1 cellular context compared by ENCODE assay signal in genomic region chr1:153040950-153041631, GRCh38.
TF ChIP-seq lines count a peak whose summit lies in the region.

Gene SPRR2D, minus strand, starts transcription at chr1:153041120. Its CDS starts 774 bp downstream, at chr1:153040346.

TF ChIP-seq in K562, 482 proteins besides CTCF, POLR2A, EP300 and RAD21 (continued from another document and continues in another):
- TF ChIP-seq CHD7 (IDR thresholded peaks at IDR 0.05; ENCODE audit: low read depth, low read length) (no peak), HMG20B (CRISPR knock-in tag; IDR thresholded peaks at IDR 0.05) (no peak), RNF2 (IDR thresholded peaks at IDR 0.05) (no peak), NFIC (IDR thresholded peaks at IDR 0.05) (no peak), MEF2A (IDR thresholded peaks at IDR 0.05; ENCODE audit: control insufficient read depth, low read depth, low read length) (no peak), ZEB2 (IDR thresholded peaks at IDR 0.05) (0 out of 2 replicates have a peak, but pooled peaks have one; percentile 49), E2F5 (CRISPR knock-in tag; IDR thresholded peaks at IDR 0.05) (no peak), FOXK1 (CRISPR knock-in tag; IDR thresholded peaks at IDR 0.05; ENCODE audit: borderline replicate concordance) (no peak), MTA1 (IDR thresholded peaks at IDR 0.05; ENCODE audit: borderline replicate concordance) (no peak), TEAD2 (tag; IDR thresholded peaks at IDR 0.05) (no peak), ZNF778 (CRISPR knock-in tag; IDR thresholded peaks at IDR 0.05) (no peak), RBBP5 (IDR thresholded peaks at IDR 0.05; ENCODE audit: borderline replicate concordance, insufficient read depth, low read length, poor library complexity, severe bottlenecking) (no peak), MAFK (IDR thresholded peaks at IDR 0.05; ENCODE audit: low read length) (no peak), NFYB (IDR thresholded peaks at IDR 0.05; ENCODE audit: extremely low read depth, insufficient read length) (no peak), ZNF146 (CRISPR knock-in tag; IDR thresholded peaks at IDR 0.05; ENCODE audit: unreplicated experiment) (no peak), MYBL2 (IDR thresholded peaks at IDR 0.05; ENCODE audit: low read depth) (no peak), MYBL2 (CRISPR knock-in tag; IDR thresholded peaks at IDR 0.05; ENCODE audit: borderline replicate concordance) (no peak), CHD1 (IDR thresholded peaks at IDR 0.05; ENCODE audit: low read length) (no peak), DMBX1 (CRISPR knock-in tag; IDR thresholded peaks at IDR 0.05; ENCODE audit: borderline replicate concordance) (no peak), GTF2F1 (IDR thresholded peaks at IDR 0.05; ENCODE audit: low read depth, low read length) (no peak), SAP30 (IDR thresholded peaks at IDR 0.05; ENCODE audit: borderline replicate concordance, insufficient read depth, low read depth, low read length, poor library complexity, severe bottlenecking) (no peak), BRD9 (IDR thresholded peaks at IDR 0.05; ENCODE audit: low read depth, partially characterized antibody) (no peak), SOX6 (IDR thresholded peaks at IDR 0.05) (peak; percentile 80), HDAC1 (IDR thresholded peaks at IDR 0.05) (no peak), ZNF75A (CRISPR knock-in tag; IDR thresholded peaks at IDR 0.05) (no peak), ZNF655 (CRISPR knock-in tag; IDR thresholded peaks at IDR 0.05) (no peak), TSC22D4 (tag; IDR thresholded peaks at IDR 0.05) (no peak), THAP12 (CRISPR knock-in tag; IDR thresholded peaks at IDR 0.05) (no peak), CTBP1 (IDR thresholded peaks at IDR 0.05; ENCODE audit: borderline replicate concordance) (0 out of 2 replicates have a peak, but pooled peaks have one; percentile 34), EWSR1 (IDR thresholded peaks at IDR 0.05; ENCODE audit: borderline replicate concordance, low read depth, partially characterized antibody) (no peak), ZBTB43 (CRISPR knock-in tag; IDR thresholded peaks at IDR 0.05) (no peak), U2AF2 (optimal IDR thresholded peaks at IDR 0.05; ENCODE audit: low read depth, low read length) (no peak), NR2C1 (IDR thresholded peaks at IDR 0.05) (no peak), NR2C1 (tag; IDR thresholded peaks at IDR 0.05) (no peak), HDAC6 (IDR thresholded peaks at IDR 0.05; ENCODE audit: low read depth, low read length) (no peak), XRCC3 (IDR thresholded peaks at IDR 0.05) (no peak), BRF1 (IDR thresholded peaks at IDR 0.05; ENCODE audit: borderline replicate concordance, extremely low read depth, insufficient read length) (no peak), ILF3 (IDR thresholded peaks at IDR 0.05; ENCODE audit: borderline replicate concordance) (no peak), ID3 (CRISPR knock-in tag; IDR thresholded peaks at IDR 0.05) (no peak), ID3 (tag; IDR thresholded peaks at IDR 0.05) (no peak), ATF7 (IDR thresholded peaks at IDR 0.05) (peak; percentile 61; the same call in 1 of the 2 replicates), ZNF280A (IDR thresholded peaks at IDR 0.05; ENCODE audit: low read depth, partially characterized antibody) (no peak), ZNF696 (CRISPR knock-in tag; conservative IDR thresholded peaks at IDR 0.05) (no peak), SIRT6 (IDR thresholded peaks at IDR 0.05; ENCODE audit: low read depth, low read length) (no peak)
